Comparison of ENCODE assay signal across 8 cellular contexts in genomic region chr2:40244251-40245010, GRCh38.
DNase-seq lines count a peak whose midpoint lies in the region; ATAC-seq and TF ChIP-seq lines count a peak whose summit lies in the region.

No MANE protein-coding gene starts in this region.

- in situ Hi-C loops in astrocyte of the spinal cord (cut with HindIII; ENCODE audit: low sequenced_read_pairs): no loop called here

- intact Hi-C loops in stomach (cut with DNase I; ENCODE audit: low total_unique reads): no loop called here

- peak overlapping the region in 1 of 5 donors; percentile 28 for H3K27ac ChIP-seq in stomach

- DNase-seq in AG09309 (ENCODE audit: low read depth): peak; percentile 40
- DNase-seq in NCI-H2227 treated with DMSO at 0.1 percent for 48 hours (lab: John Stamatoyannopoulos, UW): peak; percentile 94
- peak; percentile 86 for DNase-seq in astrocyte of the spinal cord (ENCODE audit: low read depth, low spot score)
- DNase-seq in iPS-NIHi11 (ENCODE audit: low spot score): peak; percentile 52
- DNase-seq in stomach: peak; percentile 47
- DNase-seq in stimulated activated naive CD4-positive, alpha-beta T cell (lab: John Stamatoyannopoulos, UW): no peak

- no peaks in the 10 kb centered on the region for H3K27me3 ChIP-seq in stomach

- ATAC-seq in HG03025 (IDR thresholded peaks at IDR 0.05; ENCODE audit: low FRiP score, unreplicated experiment): peak; percentile 78

- H3K4me1 ChIP-seq in stomach: peaks cover 0 to 27% (median 7%) of the 10 kb centered on the region in 4 donors

- H3K9me3 ChIP-seq in stomach: no peaks in the 10 kb centered on the region

- TF ChIP-seq EP300 in stomach (IDR thresholded peaks at IDR 0.05): no peak

- WGBS in stomach, 5 donors: 42 to 57% (median 47%) methylated on average over 8 of the region's 8 CpGs

- no peak for TF ChIP-seq POLR2A in stomach (IDR thresholded peaks at IDR 0.05)

- no peaks in the 10 kb centered on the region for H3K36me3 ChIP-seq in stomach

- no peak overlapping the region for H3K4me3 ChIP-seq in AG09309 (ENCODE audit: control insufficient read depth, low read depth, low read length)
- no peak overlapping the region for H3K4me3 ChIP-seq in astrocyte of the spinal cord (ENCODE audit: low read depth, low read length)
- H3K4me3 ChIP-seq in stomach: no peak overlapping the region

- TF ChIP-seq CTCF in AG09309 (IDR thresholded peaks at IDR 0.05; ENCODE audit: control insufficient read depth, insufficient read depth, low read depth, low read length, missing control alignments): peak; percentile 77
- peak; percentile 49 for TF ChIP-seq CTCF in GM12874 (IDR thresholded peaks at IDR 0.05; ENCODE audit: insufficient read depth, low read depth, low read length)
- TF ChIP-seq CTCF in astrocyte of the spinal cord (IDR thresholded peaks at IDR 0.05; ENCODE audit: low read depth, low read length): peak; percentile 72
- TF ChIP-seq CTCF in stomach (IDR thresholded peaks at IDR 0.05): peak in 5 of 7 experiments; percentile 8 to 39 (median 28)

Comparison
In these comparisons a context has a peak if more than half of its experiments do, and no peak if none do; other contexts are left out.
1. DNase-seq: peak in AG09309 (single experiment), NCI-H2227 treated with DMSO at 0.1 percent for 48 hours (single experiment), astrocyte of the spinal cord (single experiment), iPS-NIHi11 (single experiment) and stomach (single experiment); none in stimulated activated naive CD4-positive, alpha-beta T cell (0 of 6).
2. Peak in every context shown above with its lines, with median percentiles within 50 percentile points of each other: CTCF ChIP-seq.